ENCODE assay signal across 8 cellular contexts in the genomic region with DNA sequence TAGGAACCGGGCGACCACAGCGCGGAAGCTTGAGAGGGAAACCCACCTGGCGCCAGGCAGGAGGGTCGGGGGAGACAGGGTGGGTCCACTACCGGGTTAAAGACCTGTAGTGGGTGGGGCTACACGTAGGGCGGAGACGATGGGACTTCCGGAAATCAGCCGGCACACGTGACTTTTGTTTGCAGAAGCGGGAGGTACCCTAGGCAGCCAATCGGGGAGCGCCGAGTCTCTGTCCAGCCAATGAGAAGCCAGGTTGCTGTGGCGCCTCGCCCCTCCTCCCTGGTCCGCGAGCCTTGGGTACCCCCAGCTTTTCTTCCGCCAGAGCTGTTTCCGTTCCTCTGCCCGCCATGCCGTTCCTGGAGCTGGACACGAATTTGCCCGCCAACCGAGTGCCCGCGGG. TPM values are rescaled to one million over a fixed set of nuclear protein-coding genes. Genes with fewer than 3 reads are reported as not detected.
DNase-seq lines count a peak whose midpoint lies in the region; ATAC-seq, FAIRE-seq and TF ChIP-seq lines count a peak whose summit lies in the region.
"Not testable (repeated sequence)": the region's sequence is repeated elsewhere in the genome, so short reads cannot be mapped to it uniquely, and the experiment has no call there.

A gene (plus strand): TSS at position 321 of the 400 bp plus-strand sequence. CDS start 27 bp downstream, at position 348.

- not testable (repeated sequence) for H3K27ac Mint-ChIP-seq in activated CD4-positive, alpha-beta T cell treated with anti-CD3 and anti-CD28 coated beads for 36 hours; natural killer cell treated with Interleukin-12 subunit alpha and Interleukin-12 subunit beta and Interleukin-15 and Interleukin-18, amount 100 ng/mL, for 72 hours

- H3K4me2 ChIP-seq in DND-41 (ENCODE audit: insufficient read depth, low read length) = not testable (repeated sequence)

- TF ChIP-seq CTCF in DND-41 (IDR thresholded peaks at IDR 0.05; ENCODE audit: borderline replicate concordance, extremely low read depth, low read length, poor library complexity, severe bottlenecking); gastroesophageal sphincter (IDR thresholded peaks at IDR 0.05): not testable (repeated sequence)

- peak; percentile 99 for FAIRE-seq in GM19239 (lab: Jason Lieb, UNC)

- peaks cover 18% of the 10 kb centered on the region for H3K36me3 Mint-ChIP-seq in activated CD4-positive, alpha-beta T cell treated with anti-CD3 and anti-CD28 coated beads for 36 hours (ENCODE audit: low read depth)
- not testable (repeated sequence) for H3K36me3 Mint-ChIP-seq in natural killer cell treated with Interleukin-12 subunit alpha and Interleukin-12 subunit beta and Interleukin-15 and Interleukin-18, amount 100 ng/mL, for 72 hours

- H3K27me3 ChIP-seq in DND-41 (ENCODE audit: insufficient read depth, low read length, poor library complexity); gastroesophageal sphincter: not testable (repeated sequence)

- H3K4me3 ChIP-seq in DND-41 (ENCODE audit: low read depth in 1 of 2, low read length in 2 of 2); gastroesophageal sphincter: not testable (repeated sequence)

- not testable (repeated sequence) for H2AFZ ChIP-seq in DND-41 (ENCODE audit: low read depth, low read length)

- peaks cover 26% of the 10 kb centered on the region for H3K36me3 ChIP-seq in DND-41 (ENCODE audit: insufficient read depth, low read length)
- H3K36me3 ChIP-seq in gastroesophageal sphincter = peaks cover 0 to 26% of the 10 kb centered on the region in 2 donors

- ATAC-seq in DND-41 (ENCODE audit: insufficient read depth, low read depth) = peak; percentile 98
- ATAC-seq in GM21619 (IDR thresholded peaks at IDR 0.05; ENCODE audit: unreplicated experiment) = peak; percentile 80
- ATAC-seq in HG02943 (IDR thresholded peaks at IDR 0.05; ENCODE audit: low read depth, unreplicated experiment) = peak; percentile 91
- peak; percentile 91 for ATAC-seq in HG03439 (IDR thresholded peaks at IDR 0.05; ENCODE audit: unreplicated experiment)
- ATAC-seq in activated CD4-positive, alpha-beta T cell treated with anti-CD3 and anti-CD28 coated beads for 36 hours = peak; percentile 99
- peak; percentile 100 for ATAC-seq in gastroesophageal sphincter
- ATAC-seq in natural killer cell treated with Interleukin-12 subunit alpha and Interleukin-12 subunit beta and Interleukin-15 and Interleukin-18, amount 100 ng/mL, for 72 hours = peak; percentile 98 to 99

- H3K9me3 ChIP-seq in DND-41 (ENCODE audit: insufficient read depth, low read length, severe bottlenecking); gastroesophageal sphincter: not testable (repeated sequence)

- H3K4me1 Mint-ChIP-seq in activated CD4-positive, alpha-beta T cell treated with anti-CD3 and anti-CD28 coated beads for 36 hours = peaks cover 14% of the 10 kb centered on the region
- H3K4me1 Mint-ChIP-seq in natural killer cell treated with Interleukin-12 subunit alpha and Interleukin-12 subunit beta and Interleukin-15 and Interleukin-18, amount 100 ng/mL, for 72 hours (ENCODE audit: low read depth in 2 of 2) = peaks cover 6 to 20% of the 10 kb centered on the region in 2 donors

- TF ChIP-seq EP300 in gastroesophageal sphincter (IDR thresholded peaks at IDR 0.05) = not testable (repeated sequence)

- intact Hi-C loops in activated CD4-positive, alpha-beta T cell treated with anti-CD3 and anti-CD28 coated beads for 36 hours (cut with DNase I, micrococcal nuclease) = not testable (repeated sequence)

- not testable (repeated sequence) for DNase-seq in DND-41; GM19239 (ENCODE audit: insufficient read length, low spot score); activated CD4-positive, alpha-beta T cell treated with anti-CD3 and anti-CD28 coated beads for 36 hours; natural killer cell treated with Interleukin-12 subunit alpha and Interleukin-12 subunit beta and Interleukin-15 and Interleukin-18, amount 100 ng/mL, for 72 hours (ENCODE audit: low spot score)

- CTCF ChIA-PET in activated CD4-positive, alpha-beta T cell treated with anti-CD3 and anti-CD28 coated beads for 36 hours (lab: Charles Lee) = not testable (repeated sequence)

- H4K20me1 ChIP-seq in DND-41 (ENCODE audit: insufficient read depth, low read length) = peaks cover 22% of the 10 kb centered on the region

- H3K4me1 ChIP-seq in DND-41 (ENCODE audit: insufficient read depth, low read length) (peaks cover 25% of the 10 kb centered on the region), gastroesophageal sphincter (peaks cover 0 to 20% (median 0%) of the 10 kb centered on the region in 3 donors)

- H3K9ac ChIP-seq in DND-41 (ENCODE audit: low read depth, low read length) = not testable (repeated sequence)

- POLR2A ChIA-PET in activated CD4-positive, alpha-beta T cell treated with anti-CD3 and anti-CD28 coated beads for 36 hours (lab: Charles Lee) = not testable (repeated sequence)

- H3K79me2 ChIP-seq in DND-41 (ENCODE audit: insufficient read depth, low read length) = peaks cover 26% of the 10 kb centered on the region

- no CpG with 5 or more reads among the region's 30 CpGs for WGBS in gastroesophageal sphincter (ENCODE audit: low coverage in 1 of 2), 2 donors

- not testable (repeated sequence) for H3K4me3 Mint-ChIP-seq in activated CD4-positive, alpha-beta T cell treated with anti-CD3 and anti-CD28 coated beads for 36 hours; natural killer cell treated with Interleukin-12 subunit alpha and Interleukin-12 subunit beta and Interleukin-15 and Interleukin-18, amount 100 ng/mL, for 72 hours

- not testable (repeated sequence) for H3K9me3 Mint-ChIP-seq in activated CD4-positive, alpha-beta T cell treated with anti-CD3 and anti-CD28 coated beads for 36 hours (ENCODE audit: low read depth); natural killer cell treated with Interleukin-12 subunit alpha and Interleukin-12 subunit beta and Interleukin-15 and Interleukin-18, amount 100 ng/mL, for 72 hours

- H3K27me3 Mint-ChIP-seq in activated CD4-positive, alpha-beta T cell treated with anti-CD3 and anti-CD28 coated beads for 36 hours; natural killer cell treated with Interleukin-12 subunit alpha and Interleukin-12 subunit beta and Interleukin-15 and Interleukin-18, amount 100 ng/mL, for 72 hours: not testable (repeated sequence)

- not testable (repeated sequence) for TF ChIP-seq POLR2A in gastroesophageal sphincter (IDR thresholded peaks at IDR 0.05)

- H3K27ac ChIP-seq in DND-41 (ENCODE audit: low read length); gastroesophageal sphincter: not testable (repeated sequence)

RNA-seq across cellular contexts. Expression of the gene that starts here (rescaled TPM):
- total RNA-seq in activated CD4-positive, alpha-beta T cell treated with anti-CD3 and anti-CD28 coated beads for 36 hours = 1 to 10 TPM; 2.3 to 2.8 TPM
- 1 to 10 TPM in 2 of 4 donors, not detected in 2; 2.2 to 3.4 TPM for total RNA-seq in gastroesophageal sphincter
- total RNA-seq in natural killer cell treated with Interleukin-12 subunit alpha and Interleukin-12 subunit beta and Interleukin-15 and Interleukin-18, amount 100 ng/mL, for 72 hours = 1 to 10 TPM in 1 of 2 donors, not detected in 1; 8.0 TPM
